ENCODE assay signal across 32 cellular contexts in the genomic region with DNA sequence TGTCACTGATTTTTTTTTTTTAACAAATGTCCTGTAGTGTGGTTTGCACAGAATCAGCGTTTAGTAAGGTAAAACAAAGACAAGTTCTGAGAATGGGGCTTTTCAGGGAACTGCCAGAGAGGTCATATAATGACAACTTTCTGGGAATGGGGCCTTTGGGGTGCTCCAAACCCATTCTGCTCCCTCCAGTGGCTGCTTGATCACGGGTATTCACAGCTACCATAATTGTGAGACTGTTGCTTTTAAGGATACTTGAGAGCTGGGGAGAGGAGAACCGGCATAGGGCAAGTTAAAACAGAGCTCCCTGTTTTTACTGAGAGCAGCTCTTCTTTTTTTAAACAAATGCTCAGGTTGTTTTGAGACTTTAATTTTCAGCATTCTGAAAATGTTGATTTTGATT. TPM values are rescaled to one million over a fixed set of nuclear protein-coding genes. Genes with fewer than 3 reads are reported as not detected.
"Had no signal": no experiment of that assay in that cellular context is flagged by ENCODE, and none has a peak within 500 bp of the region (broad histone marks: within the 10 kb centered on the region; RNA-seq: fewer than 3 reads in every experiment).

No MANE protein-coding gene starts in this region.

- DNase-seq: activated CD4-positive, alpha-beta memory T cell treated with anti-CD3 and anti-CD28 coated beads for 36 hours; activated CD4-positive, alpha-beta T cell treated with anti-CD3 and anti-CD28 coated beads, Interleukin-2, amount 10 ng/mL, durations not matched to agents 7 days and 5 days; activated CD4-positive, CD25-positive, alpha-beta regulatory T cell; activated CD8-positive, alpha-beta memory T cell treated with anti-CD3 and anti-CD28 coated beads for 24 hours; activated gamma-delta T cell; activated naive CD4-positive, alpha-beta T cell treated with anti-CD3 and anti-CD28 coated beads for 36 hours; activated T-cell treated with anti-CD3 and anti-CD28 coated beads, Interleukin-2, amount 50 U/mL, for 4 hours; amygdala; Kasumi-1; NCI-H1048; NCI-H146; NCI-H1930; NCI-H2107; NCI-H2227 treated with DMSO at 0.1 percent for 48 hours; NCI-H446 treated with DMSO at 0.1 percent for 48 hours; NCI-H524 treated with DMSO at 0.1 percent for 48 hours; NCI-H774; NK-92 treated with Interleukin-12 subunit alpha and Interleukin-12 subunit beta, amount 100 ng/mL, for 24 hours; OCI-M1; RPMI8226; T-helper 17 cell; T1000 had no signal

- H3K27me3 ChIP-seq: cardiac muscle cell had no signal

- H3K27me3 Mint-ChIP-seq: activated CD4-positive, alpha-beta memory T cell treated with anti-CD3 and anti-CD28 coated beads for 36 hours; activated naive CD8-positive, alpha-beta T cell; activated T-helper 17 cell treated with anti-CD3 and anti-CD28 coated beads, Interleukin-2, amount 50 U/mL, for 72 hours had no signal

- H3K4me1 Mint-ChIP-seq: activated T-helper 17 cell treated with anti-CD3 and anti-CD28 coated beads, Interleukin-2, amount 50 U/mL, for 72 hours; T-helper 17 cell had no signal

- ATAC-seq: activated T-cell treated with anti-CD3 and anti-CD28 coated beads, Interleukin-2, amount 50 U/mL, for 4 hours; activated T-helper 17 cell treated with anti-CD3 and anti-CD28 coated beads, Interleukin-2, amount 50 U/mL, for 72 hours; K562; Panc1; Right ventricle myocardium inferior; SK-N-SH treated with all-trans-retinoic acid at 6 μM for 48 hours; T-helper 17 cell had no signal

- H3K27ac ChIP-seq: cardiac muscle cell had no signal

- FAIRE-seq: astrocyte, K562, TTC549 had no signal

- H3K4me3 Mint-ChIP-seq: activated CD4-positive, alpha-beta memory T cell treated with anti-CD3 and anti-CD28 coated beads for 36 hours; activated CD4-positive, alpha-beta T cell treated with anti-CD3 and anti-CD28 coated beads, Interleukin-2, amount 10 ng/mL, durations not matched to agents 7 days and 5 days; activated naive CD4-positive, alpha-beta T cell treated with anti-CD3 and anti-CD28 coated beads for 36 hours; activated naive CD8-positive, alpha-beta T cell; activated T-cell treated with anti-CD3 and anti-CD28 coated beads, Interleukin-2, amount 50 U/mL, for 4 hours; activated T-helper 17 cell treated with anti-CD3 and anti-CD28 coated beads, Interleukin-2, amount 50 U/mL, for 72 hours; brain; T-helper 17 cell had no signal

- H3K27ac Mint-ChIP-seq: activated CD4-positive, alpha-beta memory T cell treated with anti-CD3 and anti-CD28 coated beads for 36 hours; activated CD4-positive, alpha-beta T cell treated with anti-CD3 and anti-CD28 coated beads, Interleukin-2, amount 10 ng/mL, durations not matched to agents 7 days and 5 days; activated naive CD4-positive, alpha-beta T cell treated with anti-CD3 and anti-CD28 coated beads for 36 hours; activated naive CD8-positive, alpha-beta T cell; activated T-helper 17 cell treated with anti-CD3 and anti-CD28 coated beads, Interleukin-2, amount 50 U/mL, for 72 hours; brain; T-helper 17 cell had no signal

- H3K4me3 ChIP-seq: cardiac muscle cell, K562 had no signal

- H3K9me3 Mint-ChIP-seq: activated T-helper 17 cell treated with anti-CD3 and anti-CD28 coated beads, Interleukin-2, amount 50 U/mL, for 72 hours had no signal

RNA-seq across cellular contexts. Expression of gene CYP2J2, which starts 48.2 kb away (rescaled TPM):
- total RNA-seq: K562 had no signal
- polyA plus RNA-seq: K562 had no signal
